ENCODE assay signal across 8 cellular contexts in genomic region chr6:3023663-3024483, GRCh38. TPM values are rescaled to one million over a fixed set of nuclear protein-coding genes. Genes with fewer than 3 reads are reported as not detected.
DNase-seq lines count a peak whose midpoint lies in the region; ATAC-seq and TF ChIP-seq lines count a peak whose summit lies in the region.

No MANE protein-coding gene starts in this region.

- TF ChIP-seq EP300 in gastroesophageal sphincter (IDR thresholded peaks at IDR 0.05) (no peak), ovary (IDR thresholded peaks at IDR 0.05) (no peak)

- WGBS in gastroesophageal sphincter (ENCODE audit: low coverage in 1 of 2), 2 donors = 23 to 54% methylated on average over 5 to 13 of the region's 32 CpGs
- 18 to 33% (median 25%) methylated on average over 32 of the region's 32 CpGs for WGBS in ovary, 3 donors
- 13% methylated on average over 32 of the region's 32 CpGs for WGBS in thymus

- H3K27me3 Mint-ChIP-seq in activated T-helper 2 cell treated with anti-CD3 and anti-CD28 coated beads, Interferon-gamma antibody, Interleukin-2, Interleukin-4, amounts not matched to agents 10 μg/mL and 5 μg/mL and 100 μg/mL, durations not matched to agents 14 hours and 24 hours and 36 hours (ENCODE audit: low read depth) = no peaks in the 10 kb centered on the region

- H3K4me3 Mint-ChIP-seq in activated T-helper 2 cell treated with anti-CD3 and anti-CD28 coated beads, Interferon-gamma antibody, Interleukin-2, Interleukin-4, amounts not matched to agents 10 μg/mL and 5 μg/mL and 100 μg/mL, durations not matched to agents 14 hours and 24 hours and 36 hours (ENCODE audit: low read depth) = peak overlapping the region; percentile 90

- H3K27ac Mint-ChIP-seq in activated T-helper 2 cell treated with anti-CD3 and anti-CD28 coated beads, Interferon-gamma antibody, Interleukin-2, Interleukin-4, amounts not matched to agents 10 μg/mL and 5 μg/mL and 100 μg/mL, durations not matched to agents 14 hours and 24 hours and 36 hours = peak overlapping the region; percentile 96

- DNase-seq in Caki2 (ENCODE audit: low read depth) = peak; percentile 95
- DNase-seq in HT-29 (ENCODE audit: low spot score) = peak; percentile 89
- DNase-seq in RPMI8226 = peak; percentile 99
- peak; percentile 87 for DNase-seq in activated T-helper 2 cell treated with anti-CD3 and anti-CD28 coated beads, Interferon-gamma antibody, Interleukin-2, Interleukin-4, amounts not matched to agents 10 μg/mL and 5 μg/mL and 100 μg/mL, durations not matched to agents 14 hours and 24 hours and 36 hours (ENCODE audit: low spot score)
- DNase-seq in ovary = peak; percentile 86 to 91 (median 88)

- H3K36me3 ChIP-seq in gastroesophageal sphincter (peaks cover 0 to 18% of the 10 kb centered on the region in 2 donors), ovary (no peaks in the 10 kb centered on the region), thymus (ENCODE audit: control insufficient read depth, insufficient read depth) (peaks cover 4% of the 10 kb centered on the region)

- TF ChIP-seq CTCF in gastroesophageal sphincter (IDR thresholded peaks at IDR 0.05) (no peak), ovary (IDR thresholded peaks at IDR 0.05) (no peak)

- H3K9me3 ChIP-seq in gastroesophageal sphincter (no peaks in the 10 kb centered on the region), ovary (no peaks in the 10 kb centered on the region), thymus (ENCODE audit: control insufficient read depth) (peaks cover 1% of the 10 kb centered on the region)

- H3K9me3 Mint-ChIP-seq in activated T-helper 2 cell treated with anti-CD3 and anti-CD28 coated beads, Interferon-gamma antibody, Interleukin-2, Interleukin-4, amounts not matched to agents 10 μg/mL and 5 μg/mL and 100 μg/mL, durations not matched to agents 14 hours and 24 hours and 36 hours = peaks cover 9% of the 10 kb centered on the region

- H3K27ac ChIP-seq in gastroesophageal sphincter = peak overlapping the region; percentile 64 to 88 (median 84)
- H3K27ac ChIP-seq in ovary = peak overlapping the region in 1 of 2 donors; percentile 85
- H3K27ac ChIP-seq in thymus (ENCODE audit: low read depth) = peak overlapping the region; percentile 90

- H3K27me3 ChIP-seq in gastroesophageal sphincter (no peaks in the 10 kb centered on the region), ovary (no peaks in the 10 kb centered on the region), thymus (ENCODE audit: control insufficient read depth, insufficient read depth) (no peaks in the 10 kb centered on the region)

- intact Hi-C loops in activated T-helper 2 cell treated with anti-CD3 and anti-CD28 coated beads, Interferon-gamma antibody, Interleukin-2, Interleukin-4, amounts not matched to agents 10 μg/mL and 5 μg/mL and 100 μg/mL, durations not matched to agents 14 hours and 24 hours and 36 hours (cut with micrococcal nuclease) = loop anchor here (1.0 to 2.0 kb wide), 3 partner anchors 22 to 29 kb away; partner anchors contain the start of gene NQO2
- intact Hi-C loops in ovary (cut with DNase I) = no loop called here

- in situ Hi-C loops in Caki2 (cut with HindIII; ENCODE audit: low pct_unique_long_range_greater_than_20kb, low sequenced_read_pairs) = no loop called here

- TF ChIP-seq POLR2A in gastroesophageal sphincter (IDR thresholded peaks at IDR 0.05) (peak; percentile 52 to 63), ovary (IDR thresholded peaks at IDR 0.05) (peak; percentile 41)

- H3K4me3 ChIP-seq in gastroesophageal sphincter = peak overlapping the region; percentile 28 to 57
- H3K4me3 ChIP-seq in ovary = peak overlapping the region; percentile 23
- H3K4me3 ChIP-seq in thymus (ENCODE audit: low read length) = peak overlapping the region; percentile 48

- H3K36me3 Mint-ChIP-seq in activated T-helper 2 cell treated with anti-CD3 and anti-CD28 coated beads, Interferon-gamma antibody, Interleukin-2, Interleukin-4, amounts not matched to agents 10 μg/mL and 5 μg/mL and 100 μg/mL, durations not matched to agents 14 hours and 24 hours and 36 hours (ENCODE audit: low read depth) = peaks cover 36% of the 10 kb centered on the region

- peaks cover 0 to 43% (median 9%) of the 10 kb centered on the region in 3 donors for H3K4me1 ChIP-seq in gastroesophageal sphincter
- H3K4me1 ChIP-seq in ovary (ENCODE audit: insufficient read depth) = no peaks in the 10 kb centered on the region
- peaks cover 31% of the 10 kb centered on the region for H3K4me1 ChIP-seq in thymus (ENCODE audit: control insufficient read depth, insufficient read depth, low read length)

- peaks cover 59% of the 10 kb centered on the region for H3K4me1 Mint-ChIP-seq in activated T-helper 2 cell treated with anti-CD3 and anti-CD28 coated beads, Interferon-gamma antibody, Interleukin-2, Interleukin-4, amounts not matched to agents 10 μg/mL and 5 μg/mL and 100 μg/mL, durations not matched to agents 14 hours and 24 hours and 36 hours (ENCODE audit: low read depth)

- ATAC-seq in GM21367 (IDR thresholded peaks at IDR 0.05; ENCODE audit: unreplicated experiment) (peak; percentile 62), gastroesophageal sphincter (peak; percentile 96)

RNA-seq across cellular contexts. Expression of gene NQO2, which starts 24.2 kb away (rescaled TPM):
- 68.5 and 87.8 TPM in 2 replicates for total RNA-seq in Caki2 (2014; rRNA removed; shearing (Covaris generic); ENCODE audit: low replicate concordance)
- 24.4 and 28.5 TPM in 2 replicates for total RNA-seq in HT-29 (2014; rRNA removed; shearing (Covaris generic))
- 42.5 and 45.6 TPM in 2 replicates for total RNA-seq in activated T-helper 2 cell treated with anti-CD3 and anti-CD28 coated beads, Interferon-gamma antibody, Interleukin-2, Interleukin-4, amounts not matched to agents 10 μg/mL and 5 μg/mL and 100 μg/mL, durations not matched to agents 14 hours and 24 hours and 36 hours
- 10 to 100 TPM; 15.8 to 32.8 (median 27.2) TPM for total RNA-seq in gastroesophageal sphincter
- 10 to 100 TPM; 16.2 to 41.1 (median 26.8) TPM for total RNA-seq in ovary
- 10 to 100 TPM; 31.6 to 48.4 TPM for polyA plus RNA-seq in ovary
- polyA plus RNA-seq in thymus = 21.7 TPM

RNA-seq across cellular contexts. Expression of gene RIPK1, which starts 44.4 kb away (rescaled TPM):
- 6.7 and 7.5 TPM in 2 replicates for total RNA-seq in Caki2 (2014; rRNA removed; shearing (Covaris generic); ENCODE audit: low replicate concordance)
- 11.7 and 12.6 TPM in 2 replicates for total RNA-seq in HT-29 (2014; rRNA removed; shearing (Covaris generic))
- total RNA-seq in activated T-helper 2 cell treated with anti-CD3 and anti-CD28 coated beads, Interferon-gamma antibody, Interleukin-2, Interleukin-4, amounts not matched to agents 10 μg/mL and 5 μg/mL and 100 μg/mL, durations not matched to agents 14 hours and 24 hours and 36 hours = 18.3 and 19.0 TPM in 2 replicates
- 10 to 100 TPM; 20.1 to 28.9 (median 25.7) TPM for total RNA-seq in gastroesophageal sphincter
- 10 to 100 TPM; 10.5 to 16.2 (median 15.1) TPM for total RNA-seq in ovary
- 10 to 100 TPM; 10.4 to 29.1 TPM for polyA plus RNA-seq in ovary
- polyA plus RNA-seq in thymus = 25.2 TPM

RNA-seq across cellular contexts. Expression of gene SERPINB6, which starts 52.5 kb away (rescaled TPM):
- 149 and 154 TPM in 2 replicates for total RNA-seq in Caki2 (2014; rRNA removed; shearing (Covaris generic); ENCODE audit: low replicate concordance)
- total RNA-seq in HT-29 (2014; rRNA removed; shearing (Covaris generic)) = 68.0 and 74.6 TPM in 2 replicates
- 72.0 and 73.0 TPM in 2 replicates for total RNA-seq in activated T-helper 2 cell treated with anti-CD3 and anti-CD28 coated beads, Interferon-gamma antibody, Interleukin-2, Interleukin-4, amounts not matched to agents 10 μg/mL and 5 μg/mL and 100 μg/mL, durations not matched to agents 14 hours and 24 hours and 36 hours
- total RNA-seq in gastroesophageal sphincter = 100 to 1,000 TPM; 130 to 154 (median 143) TPM
- total RNA-seq in ovary = 100 to 1,000 TPM in 6 of 7 donors, 10 to 100 TPM in 1; 98.1 to 161 (median 156) TPM
- polyA plus RNA-seq in ovary = 100 to 1,000 TPM; 138 to 252 TPM
- polyA plus RNA-seq in thymus = 84.3 TPM
